Comparison of ENCODE assay signal across 14 cellular contexts in genomic region chr5:153623117-153623516, GRCh38.
A peak's percentile ranks its signal among the peaks of the same experiment; 100 is the strongest.
DNase-seq lines count a peak whose midpoint lies in the region; ATAC-seq and TF ChIP-seq lines count a peak whose summit lies in the region.
"Had no signal": no experiment of that assay in that cellular context is flagged by ENCODE, and none has a peak within 500 bp of the region (broad histone marks: within the 10 kb centered on the region; RNA-seq: fewer than 3 reads in every experiment).

No MANE protein-coding gene starts in this region.

- CTCF ChIA-PET in IMR-90 (lab: Yijun Ruan, JAX): no interaction called here
- CTCF ChIA-PET in WTC11 (lab: Charles Lee): interaction anchor here (0.7 kb wide), 1 partner anchor 11 kb away, joined by 4 read pairs; no protein-coding TSS in a partner anchor

- dilution Hi-C loops in IMR-90 (cut with HindIII; ENCODE audit: low sequenced_read_pairs, unreplicated experiment): no loop called here

- no peak overlapping the region; the same call in 1 of the 2 replicates for H3K14ac ChIP-seq in IMR-90 (replicated peaks; ENCODE audit: low read depth, low read length)

- H2BK5ac ChIP-seq in IMR-90 (ENCODE audit: low read depth, low read length, poor library complexity, severe bottlenecking): peak overlapping the region; percentile 79

- no TSS peak for BruUV-seq in IMR-90 (replicated peaks; lab: Mats Ljungman, UMichigan)

- no peak overlapping the region for H4K5ac ChIP-seq in IMR-90 (ENCODE audit: low read depth, low read length)

- H3K4me2 ChIP-seq in IMR-90 (ENCODE audit: low read depth, low read length): no peak overlapping the region
- H3K4me2 ChIP-seq: BLaER1 treated with 17β-estradiol and CSF1 and Interleukin-3, amounts not matched to agents 10 nM and 100 nM had no signal

- ATAC-seq in IMR-90 (ENCODE audit: low read depth): no peak
- peak; percentile 75; the same call in 1 of the 2 replicates for ATAC-seq in WTC11
- peak; percentile 19 for ATAC-seq in foreskin keratinocyte
- ATAC-seq: HCT116 had no signal

- no peak overlapping the region for H2AK9ac ChIP-seq in IMR-90 (replicated peaks; ENCODE audit: low read depth, low read length, poor library complexity)

- intact Hi-C loops in IMR-90 (cut with micrococcal nuclease): no loop called here

- H2AK5ac ChIP-seq in IMR-90 (ENCODE audit: low read depth, low read length): 0 out of 2 replicates have a peak overlapping the region, but pooled peaks have one; percentile 4

- no peak overlapping the region for H3K18ac ChIP-seq in IMR-90 (ENCODE audit: low read depth, low read length)

- H3K36me3 ChIP-seq in IMR-90 (ENCODE audit: control insufficient read depth, insufficient read depth, low read length): no peaks in the 10 kb centered on the region
- H3K36me3 ChIP-seq: BLaER1 treated with 17β-estradiol and CSF1 and Interleukin-3, amounts not matched to agents 10 nM and 100 nM had no signal

- H3K9me3 ChIP-seq in IMR-90 (ENCODE audit: control insufficient read depth, insufficient read depth, low read length): no peaks in the 10 kb centered on the region
- H3K9me3 ChIP-seq: BLaER1 treated with 17β-estradiol and CSF1 and Interleukin-3, amounts not matched to agents 10 nM and 100 nM had no signal

- H3K27ac Mint-ChIP-seq in WTC11: no peak overlapping the region
- peak overlapping the region; percentile 93 for H3K27ac Mint-ChIP-seq in type B pancreatic cell
- H3K27ac Mint-ChIP-seq: CD4-positive, CD25-positive, alpha-beta regulatory T cell; IgD-negative memory B cell had no signal

- H3K27me3 ChIP-seq in IMR-90 (ENCODE audit: control insufficient read depth, insufficient read depth, low read length): no peaks in the 10 kb centered on the region
- H3K27me3 ChIP-seq in foreskin keratinocyte: no peaks in the 10 kb centered on the region
- H3K27me3 ChIP-seq: BLaER1 treated with 17β-estradiol and CSF1 and Interleukin-3, amounts not matched to agents 10 nM and 100 nM had no signal

- 0 out of 3 replicates have a peak overlapping the region, but pooled peaks have one; percentile 55 for H2BK15ac ChIP-seq in IMR-90 (ENCODE audit: low read depth, low read length)

- in situ Hi-C loops in IMR-90 (cut with MboI; ENCODE audit: low sequenced_read_pairs): no loop called here

- DNase-seq in IMR-90 (no peak), WTC11 (ENCODE audit: low spot score) (no peak), foreskin keratinocyte (no peak), type B pancreatic cell (ENCODE audit: extremely low spot score, unreplicated experiment) (no peak), NCI-H187 treated with DMSO at 0.1 percent for 48 hours (lab: John Stamatoyannopoulos, UW) (no peak), COLO829 (ENCODE audit: low spot score) (no peak)
- DNase-seq in stimulated activated CD4-positive, alpha-beta T cell treated with anti-CD3 and anti-CD28 coated beads, Interleukin-2, amount 100 ng/mL, for 48 hours: no peak
- DNase-seq: Calu3; CD4-positive, CD25-positive, alpha-beta regulatory T cell; DMS 273 treated with DMSO at 0.1 percent for 48 hours; KG1 had no signal

- H3K36me3 Mint-ChIP-seq in WTC11 (no peaks in the 10 kb centered on the region), type B pancreatic cell (no peaks in the 10 kb centered on the region)
- H3K36me3 Mint-ChIP-seq: CD4-positive, CD25-positive, alpha-beta regulatory T cell; IgD-negative memory B cell had no signal

- H3K4me3 Mint-ChIP-seq in WTC11 (no peak overlapping the region), type B pancreatic cell (no peak overlapping the region)
- H3K4me3 Mint-ChIP-seq: CD4-positive, CD25-positive, alpha-beta regulatory T cell; IgD-negative memory B cell had no signal

- H3K9me3 Mint-ChIP-seq in WTC11: no peaks in the 10 kb centered on the region; the same call in 1 of the 2 replicates
- peaks cover 4% of the 10 kb centered on the region for H3K9me3 Mint-ChIP-seq in type B pancreatic cell
- H3K9me3 Mint-ChIP-seq: IgD-negative memory B cell had no signal

- H3K79me1 ChIP-seq in IMR-90 (ENCODE audit: low read depth in 1 of 2, low read length in 2 of 2): no peaks in the 10 kb centered on the region

- no peaks in the 10 kb centered on the region for H4K20me1 ChIP-seq in IMR-90 (ENCODE audit: insufficient read depth, low read length)
- H4K20me1 ChIP-seq: BLaER1 treated with 17β-estradiol and CSF1 and Interleukin-3, amounts not matched to agents 10 nM and 100 nM had no signal

- H3K4me3 ChIP-seq in IMR-90 (ENCODE audit: insufficient read depth, low read depth, low read length): no peak overlapping the region
- H3K4me3 ChIP-seq: BLaER1 treated with 17β-estradiol and CSF1 and Interleukin-3, amounts not matched to agents 10 nM and 100 nM had no signal

- no peak overlapping the region for H3K9ac ChIP-seq in IMR-90 (ENCODE audit: low read depth, low read length)
- H3K9ac ChIP-seq: BLaER1 treated with 17β-estradiol and CSF1 and Interleukin-3, amounts not matched to agents 10 nM and 100 nM had no signal

- POLR2A ChIA-PET in IMR-90 (lab: Charles Lee; ENCODE audit: unreplicated experiment): interaction anchor here (0.6 kb wide), 1 partner anchor 31 kb away, joined by 3 read pairs; no protein-coding TSS in a partner anchor
- POLR2A ChIA-PET in WTC11 (lab: Charles Lee): no interaction called here

- 100% methylated on average over 1 of the region's 3 CpGs; no CpG with 5 or more reads in 1 of the 2 experiments for WGBS in IMR-90 (ENCODE audit: extremely low coverage in 2 of 2, insufficient read length in 1 of 2), 2 experiments

- peaks cover 19% of the 10 kb centered on the region for H3K4me1 Mint-ChIP-seq in WTC11
- peaks cover 22% of the 10 kb centered on the region for H3K4me1 Mint-ChIP-seq in type B pancreatic cell (ENCODE audit: unreplicated experiment)
- H3K4me1 Mint-ChIP-seq: CD4-positive, CD25-positive, alpha-beta regulatory T cell; IgD-negative memory B cell had no signal

- H2BK120ac ChIP-seq in IMR-90 (ENCODE audit: low read depth, low read length): peak overlapping the region; percentile 57; the same call in 1 of the 2 replicates

- H3K23ac ChIP-seq in IMR-90 (ENCODE audit: low read depth, low read length): no peak overlapping the region

- H2AFZ ChIP-seq in IMR-90 (replicated peaks; ENCODE audit: low read length, poor library complexity): no peak overlapping the region

- no peak overlapping the region for H4K8ac ChIP-seq in IMR-90 (ENCODE audit: low read depth in 2 of 2, low read length in 2 of 2)

- no peak for TF ChIP-seq POLR2A in IMR-90 (IDR thresholded peaks at IDR 0.05; ENCODE audit: low read depth, low read length)

- no peaks in the 10 kb centered on the region for H3K27me3 Mint-ChIP-seq in WTC11 (ENCODE audit: low read depth)
- no peaks in the 10 kb centered on the region for H3K27me3 Mint-ChIP-seq in type B pancreatic cell

- H3K27ac ChIP-seq in IMR-90 (ENCODE audit: insufficient read depth, low read length): no peak overlapping the region
- no peak overlapping the region for H3K27ac ChIP-seq in foreskin keratinocyte
- H3K27ac ChIP-seq: BLaER1 treated with 17β-estradiol and CSF1 and Interleukin-3, amounts not matched to agents 10 nM and 100 nM had no signal

- no peak for TF ChIP-seq RAD21 in IMR-90 (IDR thresholded peaks at IDR 0.05; ENCODE audit: low read length)

- TF ChIP-seq CTCF in IMR-90 (conservative IDR thresholded peaks at IDR 0.05; ENCODE audit: low read depth, low read length) (no peak), WTC11 (IDR thresholded peaks at IDR 0.05) (no peak), foreskin keratinocyte (conservative IDR thresholded peaks at IDR 0.05) (no peak), type B pancreatic cell (conservative IDR thresholded peaks at IDR 0.05) (peak; percentile 51)

- H3K56ac ChIP-seq in IMR-90 (ENCODE audit: extremely low read depth, insufficient read depth, low read length): no peak overlapping the region

- H4K91ac ChIP-seq in IMR-90 (ENCODE audit: insufficient read depth, low read depth, low read length): no peak overlapping the region

- peak overlapping the region; percentile 32; the same call in 1 of the 2 replicates for H2BK20ac ChIP-seq in IMR-90 (ENCODE audit: low read depth, low read length)

- peaks cover 16% of the 10 kb centered on the region; the same call in 1 of the 2 replicates for H3K9me1 ChIP-seq in IMR-90 (ENCODE audit: insufficient read depth, low read length)

- peak overlapping the region; percentile 51; the same call in 1 of the 2 replicates for H3K4ac ChIP-seq in IMR-90 (ENCODE audit: low read depth, low read length)

- H3K4me1 ChIP-seq in IMR-90 (ENCODE audit: control insufficient read depth, insufficient read depth, low read length) (peaks cover 7% of the 10 kb centered on the region), foreskin keratinocyte (peaks cover 30% of the 10 kb centered on the region)

TF ChIP-seq in IMR-90, 13 proteins besides CTCF, POLR2A, EP300 and RAD21 (continues in another document):
- TF ChIP-seq SMC3 (IDR thresholded peaks at IDR 0.05; ENCODE audit: low read depth, low read length) (no peak), FOS (IDR thresholded peaks at IDR 0.05; ENCODE audit: low read depth, low read length) (no peak), MAFK (IDR thresholded peaks at IDR 0.05; ENCODE audit: low read depth, low read length) (no peak), CHD1 (IDR thresholded peaks at IDR 0.05; ENCODE audit: low read depth, low read length) (no peak), RCOR1 (IDR thresholded peaks at IDR 0.05; ENCODE audit: insufficient replicate concordance, low read length) (no peak), USF2 (IDR thresholded peaks at IDR 0.05; ENCODE audit: low read depth, low read length) (no peak)

TF ChIP-seq in WTC11, 78 proteins besides CTCF, POLR2A, EP300 and RAD21 (continues in another document):
- TF ChIP-seq HMGA2 (CRISPR knock-in tag; IDR thresholded peaks at IDR 0.05): no peak
- TF ChIP-seq ZNF512 (CRISPR knock-in tag; IDR thresholded peaks at IDR 0.05; ENCODE audit: borderline replicate concordance): no peak
- no peak for TF ChIP-seq FOXP1 (CRISPR knock-in tag; IDR thresholded peaks at IDR 0.05; ENCODE audit: borderline replicate concordance)
